ENCODE assay signal across 8 cellular contexts in genomic region chr2:158456309-158457066, GRCh38. TPM values are rescaled to one million over a fixed set of nuclear protein-coding genes. Genes with fewer than 3 reads are reported as not detected.
A peak's percentile ranks its signal among the peaks of the same experiment; 100 is the strongest.
DNase-seq lines count a peak whose midpoint lies in the region; TF ChIP-seq lines count a peak whose summit lies in the region.

Gene CCDC148, minus strand, starts transcription at chr2:158456753. Its CDS starts 314 bp downstream, at chr2:158456439.
Gene PKP4, plus strand, starts transcription at chr2:158456952. Its CDS starts 76,233 bp downstream, at chr2:158533185.

- peak within 1 kb of the TSS; percentile 97 for H3K27ac ChIP-seq in substantia nigra (ENCODE audit: low read depth, low read length, poor library complexity, severe bottlenecking)

- DNase-seq in GM04503 (ENCODE audit: low read depth), result peak; percentile 67
- peak; percentile 66 for DNase-seq in HFF-Myc (ENCODE audit: extremely low read depth, low read depth)
- peak; percentile 96 for DNase-seq in NAMALWA (ENCODE audit: low spot score)
- peak; percentile 94 for DNase-seq in SK-N-DZ (ENCODE audit: low spot score)
- DNase-seq in activated naive CD4-positive, alpha-beta T cell treated with anti-CD3 and anti-CD28 coated beads, Interleukin-2, amount 50 U/mL, for 16 hours, result peak; percentile 89
- peak; percentile 95 for DNase-seq in germinal center (ENCODE audit: low spot score)
- peak; percentile 62 for DNase-seq in non-pigmented ciliary epithelial cell (ENCODE audit: low read depth)
- peak; percentile 55 to 97 (median 88) for DNase-seq in substantia nigra (lab: John Stamatoyannopoulos, UW)

- H3K4me3 ChIP-seq in HFF-Myc (replicated peaks; ENCODE audit: low read depth, low read length), result peak within 1 kb of the TSS; percentile 78

- TF ChIP-seq CTCF in HFF-Myc (IDR thresholded peaks at IDR 0.05; ENCODE audit: low read depth, low read length, missing control alignments), result no peak

RNA-seq across cellular contexts. Expression of gene CCDC148, which starts in this region (rescaled TPM):
- 0.58 and 0.73 TPM in 2 replicates for polyA plus RNA-seq in SK-N-DZ (2014; cell fraction: cytosol; rRNA removed)
- 0.47 TPM in 1 of 2 replicates, not detected in the other for polyA plus RNA-seq in SK-N-DZ (2014; cell fraction: nucleus; rRNA removed)

RNA-seq across cellular contexts. Expression of gene PKP4, which starts in this region (rescaled TPM):
- polyA plus RNA-seq in SK-N-DZ (2014; cell fraction: cytosol; rRNA removed), result 29.1 and 31.1 TPM in 2 replicates
- polyA plus RNA-seq in SK-N-DZ (2014; cell fraction: nucleus; rRNA removed), result 54.4 and 81.8 TPM in 2 replicates

Comparison
In these comparisons a context has a peak if more than half of its experiments do, and no peak if none do; other contexts are left out.
1. Peak in every context shown above with its lines: DNase-seq, H3K4me3 ChIP-seq and H3K27ac ChIP-seq.